ENCODE assay signal across 11 cellular contexts in the genomic region with DNA sequence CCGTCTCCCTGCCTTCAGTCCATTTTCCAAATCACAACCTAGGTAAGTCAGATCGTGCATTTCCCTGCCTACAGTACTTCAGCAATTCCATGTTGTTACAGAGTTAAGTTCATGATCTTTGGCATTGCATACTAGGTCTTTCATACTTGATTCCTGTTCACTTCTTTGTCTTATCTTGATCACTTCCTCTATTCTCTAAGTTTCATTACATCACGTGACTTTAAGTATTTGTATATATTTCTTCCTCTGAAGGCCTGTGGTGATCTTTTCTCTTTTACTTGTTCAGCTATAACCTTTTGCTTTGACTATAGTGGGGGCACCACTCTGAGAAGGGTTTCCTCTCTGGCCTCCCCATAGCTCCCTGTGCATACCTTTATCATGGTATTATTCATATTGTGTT.
A peak's percentile ranks its signal among the peaks of the same experiment; 100 is the strongest.
DNase-seq lines count a peak whose midpoint lies in the region; ATAC-seq and TF ChIP-seq lines count a peak whose summit lies in the region.
"Had no signal": no experiment of that assay in that cellular context is flagged by ENCODE, and none has a peak within 500 bp of the region (broad histone marks: within the 10 kb centered on the region; RNA-seq: fewer than 3 reads in every experiment).

No MANE protein-coding gene starts in this region.

- H3K27me3 ChIP-seq in Karpas-422 (ENCODE audit: low read length): no peaks in the 10 kb centered on the region
- no peaks in the 10 kb centered on the region for H3K27me3 ChIP-seq in suprapubic skin

- H3K9me3 ChIP-seq in Karpas-422 (ENCODE audit: low read length) (no peaks in the 10 kb centered on the region), suprapubic skin (no peaks in the 10 kb centered on the region)

- peaks cover 14% of the 10 kb centered on the region; the same call in 1 of the 2 replicates for H3K36me3 ChIP-seq in Karpas-422 (ENCODE audit: insufficient read depth, low read length)
- no peaks in the 10 kb centered on the region for H3K36me3 ChIP-seq in suprapubic skin

- ATAC-seq in GM19351 (IDR thresholded peaks at IDR 0.05; ENCODE audit: unreplicated experiment) (peak; percentile 84), HG02870 (IDR thresholded peaks at IDR 0.05; ENCODE audit: unreplicated experiment) (peak; percentile 53)
- ATAC-seq in stimulated activated memory B cell treated with anti-CD40 and anti-IgM and Interleukin-4, amounts not matched to agents 10 μg/mL and 1 μg/mL and 100 μg/mL, for 72 hours: peak; percentile 72
- ATAC-seq: sciatic nerve had no signal

- TF ChIP-seq EP300 in suprapubic skin (IDR thresholded peaks at IDR 0.05): no peak

- peak overlapping the region; percentile 33 for H3K27ac Mint-ChIP-seq in stimulated activated memory B cell treated with anti-CD40 and anti-IgM and Interleukin-4, amounts not matched to agents 10 μg/mL and 1 μg/mL and 100 μg/mL, for 72 hours
- no peak overlapping the region for H3K27ac Mint-ChIP-seq in activated naive CD4-positive, alpha-beta T cell treated with anti-CD3 and anti-CD28 coated beads for 36 hours
- H3K27ac Mint-ChIP-seq: HFFc6 had no signal

- intact Hi-C loops in activated naive CD4-positive, alpha-beta T cell treated with anti-CD3 and anti-CD28 coated beads for 36 hours (cut with micrococcal nuclease): no loop called here

- no peaks in the 10 kb centered on the region for H3K27me3 Mint-ChIP-seq in stimulated activated memory B cell treated with anti-CD40 and anti-IgM and Interleukin-4, amounts not matched to agents 10 μg/mL and 1 μg/mL and 100 μg/mL, for 72 hours
- H3K27me3 Mint-ChIP-seq in activated naive CD4-positive, alpha-beta T cell treated with anti-CD3 and anti-CD28 coated beads for 36 hours (ENCODE audit: low read depth): no peaks in the 10 kb centered on the region

- H4K20me1 ChIP-seq in Karpas-422 (ENCODE audit: insufficient read depth, low read depth, low read length): no peaks in the 10 kb centered on the region

- H3K4me3 Mint-ChIP-seq in stimulated activated memory B cell treated with anti-CD40 and anti-IgM and Interleukin-4, amounts not matched to agents 10 μg/mL and 1 μg/mL and 100 μg/mL, for 72 hours: no peak overlapping the region
- H3K4me3 Mint-ChIP-seq in activated naive CD4-positive, alpha-beta T cell treated with anti-CD3 and anti-CD28 coated beads for 36 hours: no peak overlapping the region
- H3K4me3 Mint-ChIP-seq: HFFc6 had no signal

- no peaks in the 10 kb centered on the region for H3K79me2 ChIP-seq in Karpas-422 (ENCODE audit: low read length)

- H3K27ac ChIP-seq in Karpas-422 (ENCODE audit: low read length) (peak overlapping the region; percentile 52; the same call in 1 of the 2 replicates), suprapubic skin (no peak overlapping the region)

- TF ChIP-seq POLR2A in suprapubic skin (IDR thresholded peaks at IDR 0.05): no peak

- CTCF ChIA-PET in activated naive CD4-positive, alpha-beta T cell treated with anti-CD3 and anti-CD28 coated beads for 36 hours (lab: Charles Lee): no interaction called here

- peaks cover 16% of the 10 kb centered on the region for H3K4me1 Mint-ChIP-seq in stimulated activated memory B cell treated with anti-CD40 and anti-IgM and Interleukin-4, amounts not matched to agents 10 μg/mL and 1 μg/mL and 100 μg/mL, for 72 hours
- peaks cover 10% of the 10 kb centered on the region for H3K4me1 Mint-ChIP-seq in activated naive CD4-positive, alpha-beta T cell treated with anti-CD3 and anti-CD28 coated beads for 36 hours (ENCODE audit: low read depth)

- no peak for TF ChIP-seq CTCF in suprapubic skin (IDR thresholded peaks at IDR 0.05)

- peaks cover 20% of the 10 kb centered on the region for H3K9me3 Mint-ChIP-seq in stimulated activated memory B cell treated with anti-CD40 and anti-IgM and Interleukin-4, amounts not matched to agents 10 μg/mL and 1 μg/mL and 100 μg/mL, for 72 hours
- H3K9me3 Mint-ChIP-seq in activated naive CD4-positive, alpha-beta T cell treated with anti-CD3 and anti-CD28 coated beads for 36 hours: no peaks in the 10 kb centered on the region
- H3K9me3 Mint-ChIP-seq: HFFc6 had no signal

- H3K9ac ChIP-seq in Karpas-422 (ENCODE audit: low read length): no peak overlapping the region

- H3K4me2 ChIP-seq in Karpas-422 (ENCODE audit: low read depth, low read length, poor library complexity, severe bottlenecking): peak overlapping the region; percentile 17

- DNase-seq in Karpas-422 (peak; percentile 57), suprapubic skin (ENCODE audit: low spot score in 2 of 2) (no peak)
- DNase-seq in activated naive CD4-positive, alpha-beta T cell treated with anti-CD3 and anti-CD28 coated beads for 36 hours: no peak
- DNase-seq in stimulated activated CD4-positive, alpha-beta T cell treated with anti-CD3 and anti-CD28 coated beads, Interleukin-1b, Interleukin-23, amount 100 ng/mL, for 48 hours: no peak
- DNase-seq: Calu3; central memory CD4-positive, alpha-beta T cell; HFFc6 had no signal

- H3K36me3 Mint-ChIP-seq in stimulated activated memory B cell treated with anti-CD40 and anti-IgM and Interleukin-4, amounts not matched to agents 10 μg/mL and 1 μg/mL and 100 μg/mL, for 72 hours: peaks cover 29% of the 10 kb centered on the region
- peaks cover 10% of the 10 kb centered on the region for H3K36me3 Mint-ChIP-seq in activated naive CD4-positive, alpha-beta T cell treated with anti-CD3 and anti-CD28 coated beads for 36 hours (ENCODE audit: low read depth)

- peaks cover 15% of the 10 kb centered on the region for H3K4me1 ChIP-seq in Karpas-422 (ENCODE audit: low read length)
- no peaks in the 10 kb centered on the region for H3K4me1 ChIP-seq in suprapubic skin

- H3K9me2 ChIP-seq in Karpas-422 (replicated peaks; ENCODE audit: insufficient read depth, low read length): no peaks in the 10 kb centered on the region

- peak overlapping the region; percentile 35; the same call in 1 of the 2 replicates for H2AFZ ChIP-seq in Karpas-422 (ENCODE audit: low read length)

- WGBS in suprapubic skin: 84% methylated on average over 3 of the region's 3 CpGs

- no peak overlapping the region for H3K4me3 ChIP-seq in Karpas-422 (ENCODE audit: low read length)
- H3K4me3 ChIP-seq in suprapubic skin: no peak overlapping the region
